ENCODE assay signal across 7 cellular contexts in genomic region chr11:90422787-90423186, GRCh38.
A peak's percentile ranks its signal among the peaks of the same experiment; 100 is the strongest.
DNase-seq lines count a peak whose midpoint lies in the region; ATAC-seq, FAIRE-seq and TF ChIP-seq lines count a peak whose summit lies in the region.
"Not testable (repeated sequence)": the region's sequence is repeated elsewhere in the genome, so short reads cannot be mapped to it uniquely, and the experiment has no call there.

No MANE protein-coding gene starts in this region.

- not testable (repeated sequence) for H3K36me3 Mint-ChIP-seq in WTC11, mesothelial cell of epicardium

- H3K4me1 ChIP-seq in HUES6 (ENCODE audit: control insufficient read depth, insufficient read depth, low read length); esophagus squamous epithelium; prostate gland (replicated peaks); thyroid gland: not testable (repeated sequence)

- not testable (repeated sequence) for H3K36me3 ChIP-seq in HUES6 (ENCODE audit: control insufficient read depth, insufficient read depth, low read length); bronchial epithelial cell (ENCODE audit: control insufficient read depth, insufficient read depth, low read length); esophagus squamous epithelium; prostate gland; thyroid gland

- not testable (repeated sequence) for H3K9ac ChIP-seq in HUES6 (ENCODE audit: low read length)

- H3K27me3 Mint-ChIP-seq in WTC11 (ENCODE audit: low read depth); mesothelial cell of epicardium (ENCODE audit: low read depth): not testable (repeated sequence)

- not testable (repeated sequence) for H3K4me3 Mint-ChIP-seq in WTC11, mesothelial cell of epicardium

- FAIRE-seq in bronchial epithelial cell (lab: Jason Lieb, UNC): not testable (repeated sequence)

- H3K27ac ChIP-seq in HUES6 (ENCODE audit: low read depth, low read length) (0 out of 2 replicates have a peak overlapping the region, but pooled peaks have one; percentile 4), esophagus squamous epithelium (peak overlapping the region in 3 of 4 donors; percentile 39 to 69 (median 60)), prostate gland (peak overlapping the region in 1 of 2 donors; percentile 38), thyroid gland (peak overlapping the region; percentile 2 to 64 (median 13))

- not testable (repeated sequence) for TF ChIP-seq POLR2A in esophagus squamous epithelium (IDR thresholded peaks at IDR 0.05); prostate gland (IDR thresholded peaks at IDR 0.05); thyroid gland (IDR thresholded peaks at IDR 0.05)

- not testable (repeated sequence) for DNase-seq in WTC11 (ENCODE audit: low spot score); esophagus squamous epithelium (lab: John Stamatoyannopoulos, UW); mesothelial cell of epicardium (ENCODE audit: low spot score in 2 of 2, unreplicated experiment in 2 of 2); thyroid gland
- DNase-seq in bronchial epithelial cell (ENCODE audit: low read depth) (peak; percentile 20), prostate gland (ENCODE audit: low spot score) (peak; percentile 6)

- 41 to 54% methylated on average over 9 of the region's 9 CpGs for WGBS in esophagus squamous epithelium, 2 donors
- WGBS in prostate gland: 31% methylated on average over 9 of the region's 9 CpGs
- WGBS in thyroid gland, 2 donors: 63 to 72% methylated on average over 9 of the region's 9 CpGs

- H3K27ac Mint-ChIP-seq in WTC11 (peak overlapping the region; percentile 68), mesothelial cell of epicardium (peak overlapping the region; percentile 14)

- POLR2A ChIA-PET in WTC11 (lab: Charles Lee): not testable (repeated sequence)

- CTCF ChIA-PET in WTC11 (lab: Charles Lee): not testable (repeated sequence)

- H3K9me3 ChIP-seq in HUES6 (ENCODE audit: control insufficient read depth, insufficient read depth, low read depth, low read length); esophagus squamous epithelium; prostate gland; thyroid gland: not testable (repeated sequence)

- not testable (repeated sequence) for H3K27me3 ChIP-seq in HUES6 (ENCODE audit: control insufficient read depth, insufficient read depth, low read length); bronchial epithelial cell (ENCODE audit: control insufficient read depth, insufficient read depth, low read length); esophagus squamous epithelium; prostate gland (replicated peaks; ENCODE audit: insufficient read depth); thyroid gland

- TF ChIP-seq CTCF in WTC11 (IDR thresholded peaks at IDR 0.05); bronchial epithelial cell (IDR thresholded peaks at IDR 0.05; ENCODE audit: insufficient read depth, low read length, severe bottlenecking); esophagus squamous epithelium (IDR thresholded peaks at IDR 0.05); mesothelial cell of epicardium (IDR thresholded peaks at IDR 0.05; ENCODE audit: unreplicated experiment); prostate gland (IDR thresholded peaks at IDR 0.05); thyroid gland (IDR thresholded peaks at IDR 0.05): not testable (repeated sequence)

- ATAC-seq in WTC11: not testable (repeated sequence)

- intact Hi-C loops in esophagus squamous epithelium (cut with DNase I); prostate gland (cut with DNase I); thyroid gland (cut with DNase I): not testable (repeated sequence)

- H3K9me3 Mint-ChIP-seq in WTC11, mesothelial cell of epicardium: not testable (repeated sequence)

- H3K4me1 Mint-ChIP-seq in WTC11 (peaks cover 17% of the 10 kb centered on the region), mesothelial cell of epicardium (peaks cover 13% of the 10 kb centered on the region)

- H3K4me3 ChIP-seq in HUES6 (ENCODE audit: low read depth, low read length); bronchial epithelial cell (ENCODE audit: low read depth, low read length); esophagus squamous epithelium; prostate gland; thyroid gland (replicated peaks in 1 of 3): not testable (repeated sequence)
